In the genomic region with DNA sequence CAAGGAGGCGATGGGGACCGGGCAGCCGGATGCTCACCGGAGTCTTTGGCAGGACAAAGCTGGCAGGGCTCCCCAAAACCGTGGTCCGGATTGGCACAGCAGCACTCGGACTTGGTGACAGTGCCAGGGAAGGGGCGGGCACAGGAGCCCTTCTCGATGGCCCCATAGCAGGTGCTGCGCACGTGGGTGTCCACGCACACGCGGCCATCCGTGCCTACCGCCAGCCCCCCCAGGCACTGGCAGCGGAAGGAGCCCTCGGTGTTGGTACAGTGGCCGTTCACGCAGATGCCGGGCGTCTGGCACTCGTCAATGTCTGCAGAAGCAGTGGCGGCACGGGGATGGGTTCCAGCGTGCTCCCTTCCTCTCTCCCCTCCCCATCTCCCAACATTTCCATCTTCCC, we compare ENCODE assay signal across 29 cellular contexts. TPM values are rescaled to one million over a fixed set of nuclear protein-coding genes. Genes with fewer than 3 reads are reported as not detected.
"Had no signal": no experiment of that assay in that cellular context is flagged by ENCODE, and none has a peak within 500 bp of the region (broad histone marks: within the 10 kb centered on the region; RNA-seq: fewer than 3 reads in every experiment).

No MANE protein-coding gene starts in this region.

- H3K4me1 Mint-ChIP-seq: naive thymus-derived CD8-positive, alpha-beta T cell; stimulated activated memory B cell treated with anti-CD40 and anti-IgM and Interleukin-4, amounts not matched to agents 10 μg/mL and 1 μg/mL and 100 μg/mL, for 72 hours had no signal

- H2AFZ ChIP-seq: hepatocyte had no signal

- H3K4me3 Mint-ChIP-seq: effector memory CD8-positive, alpha-beta T cell; naive thymus-derived CD8-positive, alpha-beta T cell; stimulated activated memory B cell treated with anti-CD40 and anti-IgM and Interleukin-4, amounts not matched to agents 10 μg/mL and 1 μg/mL and 100 μg/mL, for 72 hours; type B pancreatic cell had no signal

- H3K27me3 ChIP-seq: hepatocyte, left lung, neutrophil, right atrium auricular region, testis had no signal

- H3K4me1 ChIP-seq: gastroesophageal sphincter, heart left ventricle, left lung, prostate gland, right atrium auricular region, spleen, testis, tibial artery had no signal

- H3K27ac ChIP-seq: gastroesophageal sphincter, heart left ventricle, hepatocyte, left lung, neutrophil, prostate gland, right atrium auricular region, spleen, testis, tibial artery had no signal

- DNase-seq: cortex of kidney; effector memory CD8-positive, alpha-beta T cell; foreskin fibroblast; heart left ventricle; kidney; left cardiac atrium; left lung; mesendoderm; midbrain; naive thymus-derived CD8-positive, alpha-beta T cell; spleen; stimulated activated CD4-positive, alpha-beta T cell treated with anti-CD3 and anti-CD28 coated beads, Interleukin-4, amount 100 ng/mL, for 4 hours; stimulated activated naive CD8-positive, alpha-beta T cell treated with anti-CD3 and anti-CD28 coated beads, Interleukin-15, Interleukin-2, amounts not matched to agents 100 U/mL and 50 U/mL, for 24 hours; substantia nigra; testis; tibial artery had no signal

- H3K36me3 Mint-ChIP-seq: naive thymus-derived CD8-positive, alpha-beta T cell; stimulated activated memory B cell treated with anti-CD40 and anti-IgM and Interleukin-4, amounts not matched to agents 10 μg/mL and 1 μg/mL and 100 μg/mL, for 72 hours; type B pancreatic cell had no signal

- H3K79me2 ChIP-seq: hepatocyte had no signal

- H3K4me2 ChIP-seq: hepatocyte had no signal

- H3K36me3 ChIP-seq: gastroesophageal sphincter, heart left ventricle, left lung, neutrophil, prostate gland, right atrium auricular region, spleen, tibial artery had no signal

- H3K27me3 Mint-ChIP-seq: type B pancreatic cell had no signal

- H3K9me3 ChIP-seq: gastroesophageal sphincter, heart left ventricle, left lung, neutrophil, prostate gland, right atrium auricular region, spleen, testis, tibial artery had no signal

- H3K4me3 ChIP-seq: gastroesophageal sphincter, heart left ventricle, hepatocyte, left lung, prostate gland, right atrium auricular region, spleen, testis, tibial artery had no signal

- H3K27ac Mint-ChIP-seq: effector memory CD8-positive, alpha-beta T cell; stimulated activated memory B cell treated with anti-CD40 and anti-IgM and Interleukin-4, amounts not matched to agents 10 μg/mL and 1 μg/mL and 100 μg/mL, for 72 hours; type B pancreatic cell had no signal

- ATAC-seq: effector memory CD8-positive, alpha-beta T cell; gastroesophageal sphincter; left cardiac atrium; left lung; naive thymus-derived CD8-positive, alpha-beta T cell; sciatic nerve; stimulated activated memory B cell treated with anti-CD40 and anti-IgM and Interleukin-4, amounts not matched to agents 10 μg/mL and 1 μg/mL and 100 μg/mL, for 72 hours; stimulated activated naive CD8-positive, alpha-beta T cell treated with anti-CD3 and anti-CD28 coated beads, Interleukin-15, Interleukin-2, amounts not matched to agents 100 U/mL and 50 U/mL, for 24 hours had no signal

- FAIRE-seq: kidney had no signal

- H3K9me3 Mint-ChIP-seq: effector memory CD8-positive, alpha-beta T cell; naive thymus-derived CD8-positive, alpha-beta T cell; stimulated activated memory B cell treated with anti-CD40 and anti-IgM and Interleukin-4, amounts not matched to agents 10 μg/mL and 1 μg/mL and 100 μg/mL, for 72 hours; type B pancreatic cell had no signal

RNA-seq across cellular contexts. Expression of a gene that starts 17.9 kb away (rescaled TPM):
- total RNA-seq: dermis microvascular lymphatic vessel endothelial cell; left cardiac atrium; lung microvascular endothelial cell; myocyte; naive thymus-derived CD8-positive, alpha-beta T cell; omental fat pad; right atrium auricular region; spleen had no signal
- polyA plus RNA-seq: heart left ventricle; naive thymus-derived CD8-positive, alpha-beta T cell; urinary bladder had no signal
